Comparison of ENCODE assay signal across 25 cellular contexts in genomic region chr10:15625261-15625660, GRCh38.
DNase-seq lines count a peak whose midpoint lies in the region; ATAC-seq and TF ChIP-seq lines count a peak whose summit lies in the region.
"Had no signal": no experiment of that assay in that cellular context is flagged by ENCODE, and none has a peak within 500 bp of the region (broad histone marks: within the 10 kb centered on the region; RNA-seq: fewer than 3 reads in every experiment).

No MANE protein-coding gene starts in this region.

- no peak overlapping the region for H3K4me2 ChIP-seq in osteoblast (ENCODE audit: insufficient read depth, low read length)
- H3K4me2 ChIP-seq: A549 had no signal

- H3K27me3 Mint-ChIP-seq in chondrocyte (ENCODE audit: low read depth): no peaks in the 10 kb centered on the region
- H3K27me3 Mint-ChIP-seq in effector memory CD8-positive, alpha-beta T cell: peaks cover 5 to 8% of the 10 kb centered on the region in 2 donors

- H2AFZ ChIP-seq in osteoblast (ENCODE audit: low read length): peak overlapping the region; percentile 39

- peak overlapping the region; percentile 79 for H3K27ac Mint-ChIP-seq in chondrocyte (ENCODE audit: unreplicated experiment)
- H3K27ac Mint-ChIP-seq in effector memory CD8-positive, alpha-beta T cell: no peak overlapping the region
- H3K27ac Mint-ChIP-seq: CD14-positive monocyte had no signal

- H3K36me3 Mint-ChIP-seq in chondrocyte (ENCODE audit: low read depth): no peaks in the 10 kb centered on the region
- H3K36me3 Mint-ChIP-seq in effector memory CD8-positive, alpha-beta T cell (ENCODE audit: insufficient read depth): no peaks in the 10 kb centered on the region
- H3K36me3 Mint-ChIP-seq: CD14-positive monocyte had no signal

- ATAC-seq in HG02870 (IDR thresholded peaks at IDR 0.05; ENCODE audit: unreplicated experiment) (no peak), GM21526 (IDR thresholded peaks at IDR 0.05; ENCODE audit: low FRiP score, unreplicated experiment) (no peak), HG03571 (IDR thresholded peaks at IDR 0.05; ENCODE audit: unreplicated experiment) (no peak)
- no peak for ATAC-seq in effector memory CD8-positive, alpha-beta T cell (replicated peaks)
- ATAC-seq: A549 had no signal

- H3K36me3 ChIP-seq in osteoblast (ENCODE audit: insufficient read depth, low read length) (no peaks in the 10 kb centered on the region), uterus (no peaks in the 10 kb centered on the region)
- H3K36me3 ChIP-seq: BE2C, MG63 had no signal

- H3K27me3 ChIP-seq in osteoblast (ENCODE audit: insufficient read depth, low read length): peaks cover 10% of the 10 kb centered on the region
- H3K27me3 ChIP-seq in uterus: no peaks in the 10 kb centered on the region
- H3K27me3 ChIP-seq: MG63 had no signal

- H3K9me3 ChIP-seq in osteoblast (ENCODE audit: low read depth, low read length): no peaks in the 10 kb centered on the region
- H3K9me3 ChIP-seq in uterus: no peaks in the 10 kb centered on the region
- H3K9me3 ChIP-seq: A549, BE2C, MG63 had no signal

- peaks cover 37% of the 10 kb centered on the region for H3K4me1 Mint-ChIP-seq in chondrocyte (ENCODE audit: low read depth)
- H3K4me1 Mint-ChIP-seq in effector memory CD8-positive, alpha-beta T cell (ENCODE audit: low read depth in 2 of 2): no peaks in the 10 kb centered on the region
- H3K4me1 Mint-ChIP-seq: CD14-positive monocyte had no signal

- H3K27ac ChIP-seq in osteoblast (ENCODE audit: low read depth, low read length) (no peak overlapping the region), uterus (peak overlapping the region; percentile 37 to 57)
- H3K27ac ChIP-seq: A549, SK-N-MC had no signal

- peaks cover 8% of the 10 kb centered on the region for H3K4me1 ChIP-seq in osteoblast (ENCODE audit: insufficient read depth, low read length)
- peaks cover 0 to 5% of the 10 kb centered on the region in 2 donors for H3K4me1 ChIP-seq in uterus
- H3K4me1 ChIP-seq: A549, BE2C had no signal

- no peak for TF ChIP-seq POLR2A in uterus (IDR thresholded peaks at IDR 0.05)

- TF ChIP-seq CTCF in chondrocyte (IDR thresholded peaks at IDR 0.05) (no peak), osteoblast (IDR thresholded peaks at IDR 0.05; ENCODE audit: extremely low read depth, low read depth, low read length) (no peak), uterus (IDR thresholded peaks at IDR 0.05) (no peak)

- intact Hi-C loops in uterus (cut with DNase I; ENCODE audit: low total_unique reads): no loop called here

- H3K4me3 ChIP-seq in osteoblast (ENCODE audit: insufficient read depth, low read length) (no peak overlapping the region), uterus (no peak overlapping the region)
- H3K4me3 ChIP-seq: A549, MG63, SK-N-MC had no signal

- no peak overlapping the region for H3K4me3 Mint-ChIP-seq in chondrocyte (ENCODE audit: unreplicated experiment)
- no peak overlapping the region for H3K4me3 Mint-ChIP-seq in effector memory CD8-positive, alpha-beta T cell
- H3K4me3 Mint-ChIP-seq: CD14-positive monocyte had no signal

- no peaks in the 10 kb centered on the region for H4K20me1 ChIP-seq in osteoblast (ENCODE audit: insufficient read depth, low read length)

- DNase-seq in AG20443 (ENCODE audit: low spot score): peak; percentile 37
- DNase-seq in chondrocyte (ENCODE audit: low spot score): no peak
- no peak for DNase-seq in osteoblast (ENCODE audit: insufficient read length, low spot score, missing footprints)
- DNase-seq in uterus: no peak
- DNase-seq in effector memory CD8-positive, alpha-beta T cell: no peak
- DNase-seq: BE2C, Calu3, DMS79 treated with DMSO at 0.1 percent for 48 hours, GF-D8, IMR-90, KG1, MG63, NCI-H1105 treated with DMSO at 0.1 percent for 48 hours, NCI-H146, NCI-H1930, NCI-H446, NCI-H524 treated with DMSO at 0.1 percent for 48 hours, NCI-H774, SIG-M5 had no signal

- H3K9me3 Mint-ChIP-seq in chondrocyte (ENCODE audit: low read depth): peaks cover 4% of the 10 kb centered on the region
- H3K9me3 Mint-ChIP-seq in effector memory CD8-positive, alpha-beta T cell: no peaks in the 10 kb centered on the region

- H3K79me2 ChIP-seq in osteoblast (ENCODE audit: insufficient read depth, low read length): no peaks in the 10 kb centered on the region
